ENCODE assay signal across 9 cellular contexts in the genomic region with DNA sequence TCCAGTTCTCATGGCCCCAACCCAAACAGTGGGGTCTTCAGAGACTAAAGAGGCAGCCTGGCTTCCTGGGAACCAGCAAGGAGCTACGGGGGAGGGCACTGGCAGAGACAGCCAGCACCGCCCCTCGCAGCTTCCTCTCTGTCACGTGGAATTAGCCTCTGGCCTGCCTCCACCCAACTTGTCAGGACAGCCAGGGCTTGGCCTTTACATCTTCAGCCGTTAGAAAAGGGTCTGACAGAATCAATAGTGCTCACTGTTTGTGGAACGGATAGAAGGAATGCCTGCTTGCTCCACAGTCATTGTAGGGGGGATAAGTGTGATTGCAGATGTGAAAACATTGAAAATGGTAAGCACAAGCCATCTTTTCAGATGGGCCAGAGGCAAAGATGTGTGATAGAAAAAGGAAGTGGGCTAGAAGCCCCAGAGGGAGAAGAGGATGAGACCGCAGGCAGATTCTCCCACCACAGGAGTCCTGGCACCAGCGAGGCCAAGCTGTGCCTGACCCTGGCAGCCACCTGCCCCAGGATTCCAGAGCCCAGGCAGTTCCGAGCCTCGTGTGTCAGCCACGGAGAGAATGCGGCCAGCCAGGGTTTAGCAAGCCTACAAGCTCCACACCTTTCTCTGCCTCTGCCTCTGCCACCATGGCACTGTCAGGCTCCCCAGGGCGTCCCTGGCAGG. TPM values are rescaled to one million over a fixed set of nuclear protein-coding genes. Genes with fewer than 3 reads are reported as not detected.
DNase-seq lines count a peak whose midpoint lies in the region; ATAC-seq and TF ChIP-seq lines count a peak whose summit lies in the region.
"Had no signal": no experiment of that assay in that cellular context is flagged by ENCODE, and none has a peak within 500 bp of the region (broad histone marks: within the 10 kb centered on the region; RNA-seq: fewer than 3 reads in every experiment).

No MANE protein-coding gene starts in this region.

- H3K4me3 ChIP-seq in left ventricle myocardium inferior, result no peak overlapping the region

- peaks cover 8% of the 10 kb centered on the region for H3K36me3 Mint-ChIP-seq in activated B cell treated with CpG ODN at 0.5 μM for 24 hours (ENCODE audit: low read depth)

- no peak overlapping the region for H3K27ac Mint-ChIP-seq in activated B cell treated with CpG ODN at 0.5 μM for 24 hours

- no peaks in the 10 kb centered on the region for H3K9me3 ChIP-seq in left ventricle myocardium inferior (replicated peaks)

- H3K27me3 Mint-ChIP-seq in activated B cell treated with CpG ODN at 0.5 μM for 24 hours, result peaks cover 17% of the 10 kb centered on the region

- H3K27me3 ChIP-seq in left ventricle myocardium inferior (ENCODE audit: low read depth), result peaks cover 17% of the 10 kb centered on the region

- intact Hi-C loops in activated B cell treated with CpG ODN at 0.5 μM for 24 hours (cut with micrococcal nuclease) (loop anchor here (2.0 kb wide), 1 partner anchor 20 kb away; no protein-coding TSS in a partner anchor), left ventricle myocardium inferior (cut with micrococcal nuclease) (no loop called here)

- DNase-seq in GF-D8 (lab: John Stamatoyannopoulos, UW), result peak; percentile 34
- no peak for DNase-seq in activated B cell treated with CpG ODN at 0.5 μM for 24 hours
- DNase-seq in left ventricle myocardium inferior, result peak; percentile 80
- DNase-seq in retina, result peak; percentile 77
- DNase-seq in NCI-H187 (lab: John Stamatoyannopoulos, UW), result no peak
- no peak for DNase-seq in GM13977 (ENCODE audit: low spot score)
- DNase-seq in HT-29 (ENCODE audit: low spot score), result no peak
- no peak for DNase-seq in RPMI8226

- peak overlapping the region; percentile 75 for H3K27ac ChIP-seq in left ventricle myocardium inferior (replicated peaks)

- H3K4me3 Mint-ChIP-seq in activated B cell treated with CpG ODN at 0.5 μM for 24 hours, result no peak overlapping the region

- ATAC-seq in activated B cell treated with CpG ODN at 0.5 μM for 24 hours (ENCODE audit: low read depth), result peak; percentile 55

- peaks cover 36% of the 10 kb centered on the region for H3K4me1 ChIP-seq in left ventricle myocardium inferior

- POLR2A ChIA-PET in activated B cell treated with CpG ODN at 0.5 μM for 24 hours (lab: Charles Lee), result interaction anchor here (1.3 kb wide), 1 partner anchor 32 kb away, joined by 5 read pairs; no protein-coding TSS in a partner anchor

- CTCF ChIA-PET in activated B cell treated with CpG ODN at 0.5 μM for 24 hours (lab: Charles Lee), result interaction anchor here (0.8 kb wide), 1 partner anchor 50 kb away, joined by 4 read pairs; no protein-coding TSS in a partner anchor

- TF ChIP-seq CTCF in activated B cell treated with CpG ODN at 0.5 μM for 24 hours (IDR thresholded peaks at IDR 0.05), result no peak
- TF ChIP-seq CTCF in left ventricle myocardium inferior (IDR thresholded peaks at IDR 0.05; ENCODE audit: borderline replicate concordance), result no peak
- TF ChIP-seq CTCF in GM13977 (IDR thresholded peaks at IDR 0.05; ENCODE audit: extremely low read depth, insufficient read depth, missing control alignments), result no peak

- H3K4me1 Mint-ChIP-seq in activated B cell treated with CpG ODN at 0.5 μM for 24 hours, result peaks cover 24% of the 10 kb centered on the region

- no peaks in the 10 kb centered on the region for H3K9me3 Mint-ChIP-seq in activated B cell treated with CpG ODN at 0.5 μM for 24 hours

- H3K36me3 ChIP-seq in left ventricle myocardium inferior, result peaks cover 6% of the 10 kb centered on the region

- in situ Hi-C loops in GM13977 (cut with MboI; ENCODE audit: low pct_unique_long_range_greater_than_20kb, low sequenced_read_pairs, unreplicated experiment), result no loop called here

RNA-seq across cellular contexts. Expression of gene GRIN2C, which starts 18.6 kb away (rescaled TPM):
- not detected in 2 replicates for total RNA-seq in activated B cell treated with CpG ODN at 0.5 μM for 24 hours
- 0.52 TPM for total RNA-seq in left ventricle myocardium inferior
- total RNA-seq in HT-29 (2014; rRNA removed; shearing (Covaris generic)), result 0.03 TPM in 1 of 2 replicates, not detected in the other
- total RNA-seq: NCI-H460 had no signal

RNA-seq across cellular contexts. Expression of gene FDXR, which starts 31.7 kb away (rescaled TPM):
- total RNA-seq in activated B cell treated with CpG ODN at 0.5 μM for 24 hours, result 4.6 and 5.5 TPM in 2 replicates
- total RNA-seq in left ventricle myocardium inferior, result 5.7 TPM
- 32.2 and 38.4 TPM in 2 replicates for total RNA-seq in HT-29 (2014; rRNA removed; shearing (Covaris generic))

RNA-seq across cellular contexts. Expression of gene FADS6, which starts 52.3 kb away (rescaled TPM):
- not detected in 2 replicates for total RNA-seq in activated B cell treated with CpG ODN at 0.5 μM for 24 hours
- not detected for total RNA-seq in left ventricle myocardium inferior
- total RNA-seq in HT-29 (2014; rRNA removed; shearing (Covaris generic)), result not detected in 2 replicates
- total RNA-seq: NCI-H460 had no signal

Comparison
In these comparisons a context has a peak if more than half of its experiments do, and no peak if none do; other contexts are left out.
1. DNase-seq: peak in GF-D8 (single experiment), left ventricle myocardium inferior (single experiment) and retina (single experiment); none in activated B cell treated with CpG ODN at 0.5 μM for 24 hours (single experiment), NCI-H187 (0 of 2), GM13977 (single experiment), HT-29 (single experiment) and RPMI8226 (single experiment).